In genomic region chr6:158870418-158870957, GRCh38 we compare ENCODE assay signal across 8 cellular contexts. TPM values are rescaled to one million over a fixed set of nuclear protein-coding genes. Genes with fewer than 3 reads are reported as not detected.
DNase-seq lines count a peak whose midpoint lies in the region; ATAC-seq and TF ChIP-seq lines count a peak whose summit lies in the region.

No MANE protein-coding gene starts in this region.

- ATAC-seq in right lobe of liver, result no peak

- peak overlapping the region; percentile 96 for H3K27ac Mint-ChIP-seq in activated CD4-positive, alpha-beta memory T cell treated with anti-CD3 and anti-CD28 coated beads, Interleukin-2, amount 10 ng/mL, durations not matched to agents 7 days and 5 days

- intact Hi-C loops in right lobe of liver (cut with DNase I), result no loop called here

- WGBS in right lobe of liver (ENCODE audit: insufficient coverage, low coverage, low lambda C conversion rate, missing lambda C conversion rate), result 68% methylated on average over 4 of the region's 11 CpGs

- POLR2A ChIA-PET in HEK293 (lab: Yijun Ruan, JAX), result interaction anchor here (1.0 to 2.6 kb wide), 10 partner anchors 17 to 129 kb away, joined by 3 to 33 read pairs (median 6); partner anchors contain the start of genes EZR and RSPH3
- POLR2A ChIA-PET in activated CD4-positive, alpha-beta memory T cell treated with anti-CD3 and anti-CD28 coated beads, Interleukin-2, amount 10 ng/mL, durations not matched to agents 7 days and 5 days (lab: Charles Lee), result interaction anchor here (0.7 to 7.0 kb wide), 23 partner anchors 8 to 237 kb away, joined by 3 to 227 read pairs (median 10); partner anchors contain the start of genes DYNLT1, EZR, RSPH3 and SYTL3

- DNase-seq in COLO668 (lab: John Stamatoyannopoulos, UW; ENCODE audit: unreplicated experiment) (peak; percentile 27), right lobe of liver (no peak), GM13976 (ENCODE audit: low spot score) (no peak), middle frontal gyrus (ENCODE audit: extremely low spot score, low spot score) (no peak), GM20000 (ENCODE audit: low spot score) (no peak), amniotic stem cell (lab: John Stamatoyannopoulos, UW) (no peak)
- DNase-seq in activated CD4-positive, alpha-beta memory T cell treated with anti-CD3 and anti-CD28 coated beads, Interleukin-2, amount 10 ng/mL, durations not matched to agents 7 days and 5 days, result peak; percentile 62

- CTCF ChIA-PET in HEK293 (lab: Yijun Ruan, JAX), result interaction anchor here (0.6 to 2.2 kb wide), 4 partner anchors 54 to 152 kb away, joined by 3 to 6 read pairs (median 4); no protein-coding TSS in a partner anchor
- CTCF ChIA-PET in activated CD4-positive, alpha-beta memory T cell treated with anti-CD3 and anti-CD28 coated beads, Interleukin-2, amount 10 ng/mL, durations not matched to agents 7 days and 5 days (lab: Charles Lee), result interaction anchor here (0.5 to 5.4 kb wide), 18 partner anchors 13 to 1677 kb away, joined by 3 to 62 read pairs (median 3); partner anchors contain the start of genes EZR and RSPH3

- H3K36me3 Mint-ChIP-seq in activated CD4-positive, alpha-beta memory T cell treated with anti-CD3 and anti-CD28 coated beads, Interleukin-2, amount 10 ng/mL, durations not matched to agents 7 days and 5 days (ENCODE audit: low read depth), result peaks cover 4% of the 10 kb centered on the region

- H3K9me3 Mint-ChIP-seq in activated CD4-positive, alpha-beta memory T cell treated with anti-CD3 and anti-CD28 coated beads, Interleukin-2, amount 10 ng/mL, durations not matched to agents 7 days and 5 days, result no peaks in the 10 kb centered on the region

- H3K4me1 ChIP-seq in HEK293 (ENCODE audit: control insufficient read depth, insufficient read depth, low read length) (no peaks in the 10 kb centered on the region), right lobe of liver (no peaks in the 10 kb centered on the region)

- in situ Hi-C loops in GM13976 (cut with MboI; ENCODE audit: low sequenced_read_pairs, unreplicated experiment), result no loop called here

- H3K4me1 Mint-ChIP-seq in activated CD4-positive, alpha-beta memory T cell treated with anti-CD3 and anti-CD28 coated beads, Interleukin-2, amount 10 ng/mL, durations not matched to agents 7 days and 5 days, result peaks cover 33% of the 10 kb centered on the region

- peaks cover 16% of the 10 kb centered on the region for H3K27me3 Mint-ChIP-seq in activated CD4-positive, alpha-beta memory T cell treated with anti-CD3 and anti-CD28 coated beads, Interleukin-2, amount 10 ng/mL, durations not matched to agents 7 days and 5 days

- H3K36me3 ChIP-seq in HEK293 (ENCODE audit: control insufficient read depth in 2 of 2, insufficient read depth in 1 of 2, low read length in 2 of 2) (no peaks in the 10 kb centered on the region), right lobe of liver (no peaks in the 10 kb centered on the region)

- H3K27me3 ChIP-seq in right lobe of liver, result no peaks in the 10 kb centered on the region

- peak overlapping the region; percentile 62; the same call in 1 of the 2 replicates for H3K27ac ChIP-seq in HEK293 (ENCODE audit: extremely low read depth, low read depth, low read length)
- H3K27ac ChIP-seq in right lobe of liver, result peak overlapping the region; percentile 58 to 76 (median 67)

- TF ChIP-seq POLR2A in right lobe of liver (IDR thresholded peaks at IDR 0.05), result no peak

- peak overlapping the region; percentile 64 for H3K4me3 ChIP-seq in HEK293 (ENCODE audit: low read depth, low read length)
- peak overlapping the region in 2 of 3 donors; percentile 14 to 47 for H3K4me3 ChIP-seq in right lobe of liver

- no peak for TF ChIP-seq CTCF in HEK293 (tag by site-specific recombination; IDR thresholded peaks at IDR 0.05)
- TF ChIP-seq CTCF in right lobe of liver (IDR thresholded peaks at IDR 0.05), result no peak
- no peak for TF ChIP-seq CTCF in GM13976 (IDR thresholded peaks at IDR 0.05; ENCODE audit: borderline replicate concordance, control extremely low read depth, extremely low read depth, insufficient read depth, missing control alignments)
- no peak for TF ChIP-seq CTCF in GM20000 (IDR thresholded peaks at IDR 0.05; ENCODE audit: extremely low read depth, missing control alignments)

- peak overlapping the region; percentile 73 for H3K4me3 Mint-ChIP-seq in activated CD4-positive, alpha-beta memory T cell treated with anti-CD3 and anti-CD28 coated beads, Interleukin-2, amount 10 ng/mL, durations not matched to agents 7 days and 5 days

- H3K9me3 ChIP-seq in HEK293 (ENCODE audit: control insufficient read depth, insufficient read depth, low read depth, low read length) (no peaks in the 10 kb centered on the region), right lobe of liver (no peaks in the 10 kb centered on the region)

TF ChIP-seq in HEK293, 187 proteins besides CTCF, POLR2A, EP300 and RAD21:
- TF ChIP-seq ZNF2 (tag by site-specific recombination; IDR thresholded peaks at IDR 0.05), result 0 out of 2 replicates have a peak, but pooled peaks have one; percentile 6
- no peak for TF ChIP-seq ZBTB6 (tag by site-specific recombination; IDR thresholded peaks at IDR 0.05)
- no peak for TF ChIP-seq ZNF529 (tag by site-specific recombination; IDR thresholded peaks at IDR 0.05; ENCODE audit: insufficient replicate concordance)
- 0 out of 2 replicates have a peak, but pooled peaks have one; percentile 5 for TF ChIP-seq ZNF501 (tag by site-specific recombination; IDR thresholded peaks at IDR 0.05)
- peak; percentile 76 for TF ChIP-seq ZNF121 (tag by site-specific recombination; IDR thresholded peaks at IDR 0.05)
- peak; percentile 68 for TF ChIP-seq ZNF366 (tag by site-specific recombination; conservative IDR thresholded peaks at IDR 0.05)
TF ChIP-seq in HEK293: peak in this region for 4.

RNA-seq across cellular contexts. Expression of gene EZR, which starts 51.3 kb away (rescaled TPM):
- total RNA-seq in activated CD4-positive, alpha-beta memory T cell treated with anti-CD3 and anti-CD28 coated beads, Interleukin-2, amount 10 ng/mL, durations not matched to agents 7 days and 5 days, result 100 to 1,000 TPM; 225 to 228 TPM
- total RNA-seq in right lobe of liver, result 100 to 1,000 TPM in 1 of 6 experiments, 10 to 100 TPM in 5; 26.4 to 161 (median 35.9) TPM

Comparison
In these comparisons a context has a peak if more than half of its experiments do, and no peak if none do; other contexts are left out.
1. DNase-seq: peak in COLO668 (single experiment) and activated CD4-positive, alpha-beta memory T cell treated with anti-CD3 and anti-CD28 coated beads, Interleukin-2, amount 10 ng/mL, durations not matched to agents 7 days and 5 days (single experiment); none in right lobe of liver (0 of 3), GM13976 (single experiment), middle frontal gyrus (single experiment), GM20000 (single experiment) and amniotic stem cell (single experiment).